In the genomic region with DNA sequence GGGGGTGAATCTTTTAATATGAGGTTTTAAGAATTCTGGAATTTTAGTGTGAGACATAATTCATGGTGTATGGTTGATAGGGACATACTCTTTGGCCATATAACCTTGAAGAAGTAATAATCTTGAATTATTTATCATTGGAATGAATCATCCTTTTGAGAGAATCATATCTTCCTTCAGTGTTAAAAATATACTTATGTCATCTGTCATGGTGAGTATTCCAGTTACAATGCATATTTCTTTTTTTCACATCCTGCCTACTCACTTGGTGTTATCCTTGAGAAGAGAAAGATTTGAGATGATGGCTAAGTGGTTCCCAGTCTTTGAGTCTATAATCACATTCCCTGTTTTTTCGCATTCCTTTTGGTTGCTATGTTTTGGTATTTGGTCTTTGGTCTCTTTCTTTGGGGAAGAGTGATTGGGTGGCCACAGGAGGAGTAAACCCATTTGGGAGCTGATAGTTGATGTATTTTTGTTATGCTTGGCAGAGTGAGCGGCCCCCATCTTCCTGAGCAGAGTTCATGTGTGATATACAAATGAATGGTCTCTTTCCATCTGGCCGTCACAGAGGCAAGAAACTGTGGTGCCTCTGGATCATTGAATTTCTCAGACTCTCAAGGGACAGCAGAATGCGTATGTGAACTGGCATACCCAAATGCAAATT, we compare ENCODE assay signal across 17 cellular contexts. TPM values are rescaled to one million over a fixed set of nuclear protein-coding genes. Genes with fewer than 3 reads are reported as not detected.
DNase-seq lines count a peak whose midpoint lies in the region; ATAC-seq, FAIRE-seq and TF ChIP-seq lines count a peak whose summit lies in the region.
"Had no signal": no experiment of that assay in that cellular context is flagged by ENCODE, and none has a peak within 500 bp of the region (broad histone marks: within the 10 kb centered on the region; RNA-seq: fewer than 3 reads in every experiment).

No MANE protein-coding gene starts in this region.

- POLR2A ChIA-PET in AG04450 (lab: Yijun Ruan, JAX) (no interaction called here), endothelial cell of umbilical vein (lab: Charles Lee) (no interaction called here)

- H3K9me3 ChIP-seq in AG04450 (ENCODE audit: control insufficient read depth, insufficient read depth, low read length) (no peaks in the 10 kb centered on the region), endothelial cell of umbilical vein (replicated peaks; ENCODE audit: control insufficient read depth, insufficient read depth, low read length) (no peaks in the 10 kb centered on the region), mesenchymal stem cell (ENCODE audit: control insufficient read depth, low read length) (no peaks in the 10 kb centered on the region), H9 (ENCODE audit: control insufficient read depth, low read depth, low read length) (no peaks in the 10 kb centered on the region)
- H3K9me3 ChIP-seq: ascending aorta had no signal

- H2BK12ac ChIP-seq in mesenchymal stem cell (ENCODE audit: low read length in 2 of 2) (no peak overlapping the region), H9 (ENCODE audit: insufficient read length, low read depth, low read length) (no peak overlapping the region)

- H3K79me1 ChIP-seq in mesenchymal stem cell (replicated peaks; ENCODE audit: low read length, poor library complexity, severe bottlenecking) = peaks cover 26% of the 10 kb centered on the region
- no peaks in the 10 kb centered on the region for H3K79me1 ChIP-seq in H9 (ENCODE audit: insufficient read depth, low read depth, low read length, poor library complexity, severe bottlenecking)

- H3K4me3 Mint-ChIP-seq in H9 = no peak overlapping the region
- H3K4me3 Mint-ChIP-seq: activated CD4-positive, alpha-beta T cell treated with anti-CD3 and anti-CD28 coated beads for 36 hours; B cell; stimulated activated effector memory CD8-positive, alpha-beta T cell treated with anti-CD3 and anti-CD28 coated beads, Interleukin-12 subunit alpha, Interleukin-12 subunit beta, amount 100 ng/mL, for 72 hours; T-cell had no signal

- peak overlapping the region; percentile 21 for H3K27ac ChIP-seq in AG04450 (ENCODE audit: low read depth, low read length)
- peak overlapping the region; percentile 75 for H3K27ac ChIP-seq in endothelial cell of umbilical vein (ENCODE audit: insufficient read depth, low read depth, low read length)
- H3K27ac ChIP-seq in mesenchymal stem cell (ENCODE audit: low read length, poor library complexity, severe bottlenecking) = no peak overlapping the region
- no peak overlapping the region for H3K27ac ChIP-seq in H9 (ENCODE audit: insufficient read length, low read depth, low read length)
- H3K27ac ChIP-seq: HL-60 had no signal

- no peak overlapping the region for H3K27ac Mint-ChIP-seq in H9
- H3K27ac Mint-ChIP-seq in activated naive CD4-positive, alpha-beta T cell treated with anti-CD3 and anti-CD28 coated beads, Interleukin-2, amount 50 U/mL, for 72 hours = no peak overlapping the region
- H3K27ac Mint-ChIP-seq: activated CD4-positive, alpha-beta T cell treated with anti-CD3 and anti-CD28 coated beads for 36 hours; B cell; stimulated activated effector memory CD8-positive, alpha-beta T cell treated with anti-CD3 and anti-CD28 coated beads, Interleukin-12 subunit alpha, Interleukin-12 subunit beta, amount 100 ng/mL, for 72 hours; T-cell had no signal

- ATAC-seq in HG03457 (IDR thresholded peaks at IDR 0.05; ENCODE audit: unreplicated experiment) = no peak
- ATAC-seq in activated naive CD4-positive, alpha-beta T cell treated with anti-CD3 and anti-CD28 coated beads, Interleukin-2, amount 50 U/mL, for 72 hours = no peak
- ATAC-seq: activated CD4-positive, alpha-beta T cell treated with anti-CD3 and anti-CD28 coated beads for 36 hours; stimulated activated effector memory CD8-positive, alpha-beta T cell treated with anti-CD3 and anti-CD28 coated beads, Interleukin-12 subunit alpha, Interleukin-12 subunit beta, amount 100 ng/mL, for 72 hours; T-cell had no signal

- no peak overlapping the region for H2BK20ac ChIP-seq in H9 (ENCODE audit: low read depth, low read length, poor library complexity, severe bottlenecking)

- H3K4me1 ChIP-seq in endothelial cell of umbilical vein (ENCODE audit: control insufficient read depth, extremely low read depth, insufficient read depth, low read length) (peaks cover 96% of the 10 kb centered on the region), mesenchymal stem cell (ENCODE audit: control insufficient read depth, insufficient read depth, low read depth, low read length) (peaks cover 29% of the 10 kb centered on the region), H9 (ENCODE audit: insufficient read depth, low read length) (no peaks in the 10 kb centered on the region; the same call in 1 of the 2 replicates)

- H3K9me1 ChIP-seq in endothelial cell of umbilical vein (replicated peaks; ENCODE audit: control insufficient read depth, extremely low read depth, insufficient read depth, low read length) = no peaks in the 10 kb centered on the region

- H3K23ac ChIP-seq in mesenchymal stem cell (ENCODE audit: low read length in 2 of 2) (peak overlapping the region in 1 of 2 experiments; percentile 28), H9 (ENCODE audit: insufficient read length, low read depth, low read length) (no peak overlapping the region)

- intact Hi-C loops in endothelial cell of umbilical vein (cut with micrococcal nuclease) = no loop called here

- H3K4me3 ChIP-seq in AG04450 (ENCODE audit: low read depth, low read length) (no peak overlapping the region), endothelial cell of umbilical vein (replicated peaks in 1 of 3; ENCODE audit: insufficient read depth in 1 of 3, low read depth in 1 of 3, low read length in 3 of 3) (no peak overlapping the region), mesenchymal stem cell (ENCODE audit: insufficient read depth in 1 of 2, low read depth in 1 of 2, low read length in 2 of 2) (no peak overlapping the region)
- H3K4me3 ChIP-seq: ascending aorta had no signal

- DNase-seq in AG04450 (ENCODE audit: low read depth, low spot score) (no peak), NCI-H526 treated with DMSO at 0.1 percent for 48 hours (lab: John Stamatoyannopoulos, UW) (peak; percentile 96), endothelial cell of umbilical vein (ENCODE audit: low read depth, low spot score) (peak; percentile 59), mesenchymal stem cell (peak; percentile 60), H9 (no peak), cerebellar cortex (ENCODE audit: low spot score) (no peak)
- no peak for DNase-seq in activated naive CD4-positive, alpha-beta T cell treated with anti-CD3 and anti-CD28 coated beads, Interleukin-2, amount 50 U/mL, for 72 hours (ENCODE audit: low spot score in 2 of 2)
- DNase-seq: activated CD4-positive, alpha-beta T cell treated with anti-CD3 and anti-CD28 coated beads for 36 hours; activated T-cell treated with anti-CD3 and anti-CD28 coated beads, Interleukin-2, amount 50 U/mL, for 48 hours; stimulated activated CD4-positive, alpha-beta T cell treated with anti-CD3 and anti-CD28 coated beads, Interleukin-4, amount 100 ng/mL, for 1 hour; T-cell had no signal

- H3K18ac ChIP-seq in mesenchymal stem cell (ENCODE audit: low read depth in 1 of 2, low read length in 2 of 2) (no peak overlapping the region), H9 (ENCODE audit: insufficient read length, low read depth, low read length) (no peak overlapping the region)

- no peaks in the 10 kb centered on the region for H3K27me3 Mint-ChIP-seq in H9 (ENCODE audit: low read depth)

- no peaks in the 10 kb centered on the region for H4K20me1 ChIP-seq in endothelial cell of umbilical vein (replicated peaks; ENCODE audit: control insufficient read depth, extremely low read depth, insufficient read depth, low read length)
- H4K20me1 ChIP-seq in H9 (ENCODE audit: control insufficient read depth, insufficient read depth, insufficient read length) = no peaks in the 10 kb centered on the region

- 92% methylated on average over 4 of the region's 4 CpGs for WGBS in mesenchymal stem cell
- WGBS in H9 (ENCODE audit: extremely low coverage, insufficient read length, low lambda C conversion rate) = no CpG with 5 or more reads among the region's 4 CpGs

- H3K4me2 ChIP-seq in endothelial cell of umbilical vein (ENCODE audit: insufficient read depth, low read length) (peak overlapping the region; percentile 68), mesenchymal stem cell (ENCODE audit: low read length, poor library complexity, severe bottlenecking) (no peak overlapping the region), H9 (ENCODE audit: insufficient read depth, insufficient read length, low read length) (no peak overlapping the region)

- H3K9ac ChIP-seq in endothelial cell of umbilical vein (replicated peaks; ENCODE audit: extremely low read depth, insufficient read depth, low read length) = no peak overlapping the region
- H3K9ac ChIP-seq in mesenchymal stem cell (ENCODE audit: low read length) = no peak overlapping the region
- H3K9ac ChIP-seq in H9 (ENCODE audit: extremely low read depth, insufficient read length, low read length) = no peak overlapping the region

- H3K14ac ChIP-seq in mesenchymal stem cell (ENCODE audit: low read length in 2 of 2) (no peak overlapping the region), H9 (ENCODE audit: insufficient read depth, low read length) (no peak overlapping the region)

- H2BK5ac ChIP-seq in mesenchymal stem cell (ENCODE audit: low read depth, low read length, poor library complexity, severe bottlenecking) = no peak overlapping the region
- no peak overlapping the region for H2BK5ac ChIP-seq in H9 (ENCODE audit: insufficient read length, low read length)

- no peak overlapping the region for H3T11ph ChIP-seq in H9 (ENCODE audit: low read length)

- TF ChIP-seq POLR2A in endothelial cell of umbilical vein (IDR thresholded peaks at IDR 0.05; ENCODE audit: low read depth, low read length) = no peak

- no peak overlapping the region for H4K5ac ChIP-seq in H9 (ENCODE audit: insufficient read length, low read depth, low read length)

- H2BK120ac ChIP-seq in mesenchymal stem cell (ENCODE audit: low read depth, low read length) (no peak overlapping the region), H9 (ENCODE audit: low read depth, low read length, poor library complexity, severe bottlenecking) (no peak overlapping the region)

- no TSS peak for BruUV-seq in endothelial cell of umbilical vein (replicated peaks; lab: Mats Ljungman, UMichigan)

- CTCF ChIA-PET in AG04450 (lab: Charles Lee) = no interaction called here
- CTCF ChIA-PET in endothelial cell of umbilical vein (lab: Charles Lee) = interaction anchor here (1.0 to 2.1 kb wide), 3 partner anchors 19 to 41 kb away, joined by 3 to 6 read pairs (median 5); no protein-coding TSS in a partner anchor

- no peaks in the 10 kb centered on the region for H3K9me3 Mint-ChIP-seq in H9
- H3K9me3 Mint-ChIP-seq in activated naive CD4-positive, alpha-beta T cell treated with anti-CD3 and anti-CD28 coated beads, Interleukin-2, amount 50 U/mL, for 72 hours = no peaks in the 10 kb centered on the region
- H3K9me3 Mint-ChIP-seq: stimulated activated effector memory CD8-positive, alpha-beta T cell treated with anti-CD3 and anti-CD28 coated beads, Interleukin-12 subunit alpha, Interleukin-12 subunit beta, amount 100 ng/mL, for 72 hours; T-cell had no signal

- H2AK5ac ChIP-seq in mesenchymal stem cell (ENCODE audit: low read length, severe bottlenecking) (no peak overlapping the region), H9 (ENCODE audit: insufficient read length, low read length) (no peak overlapping the region)

- no peaks in the 10 kb centered on the region for H3K36me3 Mint-ChIP-seq in H9 (ENCODE audit: insufficient read depth in 1 of 3, low read depth in 3 of 3)
- H3K36me3 Mint-ChIP-seq in activated naive CD4-positive, alpha-beta T cell treated with anti-CD3 and anti-CD28 coated beads, Interleukin-2, amount 50 U/mL, for 72 hours = no peaks in the 10 kb centered on the region
- H3K36me3 Mint-ChIP-seq: stimulated activated effector memory CD8-positive, alpha-beta T cell treated with anti-CD3 and anti-CD28 coated beads, Interleukin-12 subunit alpha, Interleukin-12 subunit beta, amount 100 ng/mL, for 72 hours; T-cell had no signal

- H4K8ac ChIP-seq in mesenchymal stem cell (ENCODE audit: low read length) (no peak overlapping the region), H9 (replicated peaks; ENCODE audit: insufficient read length, low read depth, low read length) (no peak overlapping the region)

- H3K23me2 ChIP-seq in H9 (ENCODE audit: insufficient read length, low read depth, low read length, poor library complexity, severe bottlenecking) = no peaks in the 10 kb centered on the region

- no peak overlapping the region for H2BK15ac ChIP-seq in mesenchymal stem cell (ENCODE audit: low read depth, poor library complexity, severe bottlenecking)
- H2BK15ac ChIP-seq in H9 (ENCODE audit: low read depth, low read length) = no peak overlapping the region

- no peak overlapping the region for H2AFZ ChIP-seq in endothelial cell of umbilical vein (ENCODE audit: low read depth, low read length)
- H2AFZ ChIP-seq in mesenchymal stem cell (ENCODE audit: low read depth, low read length) = no peak overlapping the region
- H2AFZ ChIP-seq in H9 (ENCODE audit: low read length) = no peak overlapping the region

- no peak for TF ChIP-seq CTCF in AG04450 (IDR thresholded peaks at IDR 0.05; ENCODE audit: low read depth, low read length)
- TF ChIP-seq CTCF in endothelial cell of umbilical vein (IDR thresholded peaks at IDR 0.05; ENCODE audit: extremely low read depth in 1 of 2, insufficient read depth in 1 of 2, low read depth in 1 of 2, low read length in 2 of 2) = no peak
- TF ChIP-seq CTCF in H9 (conservative IDR thresholded peaks at IDR 0.05) = no peak

- peaks cover 34 to 43% of the 10 kb centered on the region in 2 experiments for H3K4me1 Mint-ChIP-seq in H9
- H3K4me1 Mint-ChIP-seq: activated CD4-positive, alpha-beta T cell treated with anti-CD3 and anti-CD28 coated beads for 36 hours; B cell; stimulated activated effector memory CD8-positive, alpha-beta T cell treated with anti-CD3 and anti-CD28 coated beads, Interleukin-12 subunit alpha, Interleukin-12 subunit beta, amount 100 ng/mL, for 72 hours; T-cell had no signal

- H3K27me3 ChIP-seq in AG04450 (ENCODE audit: control insufficient read depth, insufficient read depth, low read length) (no peaks in the 10 kb centered on the region), endothelial cell of umbilical vein (ENCODE audit: control insufficient read depth in 2 of 2, insufficient read depth in 2 of 2, low read length in 2 of 2) (no peaks in the 10 kb centered on the region), mesenchymal stem cell (ENCODE audit: control insufficient read depth in 1 of 2, insufficient read depth in 1 of 2, low read length in 2 of 2) (no peaks in the 10 kb centered on the region), H9 (ENCODE audit: insufficient read depth, low read length) (no peaks in the 10 kb centered on the region)
- H3K27me3 ChIP-seq: ascending aorta had no signal

- H3K79me2 ChIP-seq in endothelial cell of umbilical vein (ENCODE audit: control insufficient read depth, insufficient read depth, low read length) (peaks cover 99% of the 10 kb centered on the region), H9 (ENCODE audit: insufficient read depth, low read length) (peaks cover 5% of the 10 kb centered on the region; the same call in 1 of the 2 replicates)

- FAIRE-seq in endothelial cell of umbilical vein (lab: Jason Lieb, UNC) = peak; percentile 62
- FAIRE-seq: GM12892 had no signal

- peak overlapping the region in 1 of 2 experiments; percentile 36 for H3K4ac ChIP-seq in mesenchymal stem cell (ENCODE audit: low read depth in 1 of 2, low read length in 2 of 2)
- no peak overlapping the region for H3K4ac ChIP-seq in H9 (ENCODE audit: low read depth, low read length)

- no peak overlapping the region for H3K56ac ChIP-seq in H9 (ENCODE audit: insufficient read length, low read depth, low read length)

- H4K91ac ChIP-seq in mesenchymal stem cell (ENCODE audit: low read length) (no peak overlapping the region), H9 (ENCODE audit: insufficient read length, low read depth, low read length) (no peak overlapping the region)

- dilution Hi-C loops in endothelial cell of umbilical vein (cut with MboI; ENCODE audit: extremely low pct_ligation_motif_present, low sequenced_read_pairs) = no loop called here

- no peaks in the 10 kb centered on the region for H3K36me3 ChIP-seq in endothelial cell of umbilical vein (ENCODE audit: control insufficient read depth in 2 of 2, extremely low read depth in 1 of 2, insufficient read depth in 2 of 2, low read length in 2 of 2)
- peaks cover 3% of the 10 kb centered on the region in 2 experiments for H3K36me3 ChIP-seq in mesenchymal stem cell (ENCODE audit: control insufficient read depth in 1 of 2, insufficient read depth in 2 of 2, low read depth in 1 of 2, low read length in 2 of 2)
- H3K36me3 ChIP-seq: ascending aorta had no signal

RNA-seq across cellular contexts. Expression of gene ASAP2, which starts 21.6 kb away (rescaled TPM):
- polyA plus RNA-seq in AG04450 (2011; rRNA removed) = 24.6 and 30.0 TPM in 2 replicates
- 25.1 and 29.1 TPM in 2 replicates for polyA minus RNA-seq in AG04450 (2011; rRNA and poly(A)+ RNA removed)
- 75.8 and 79.2 TPM in 2 replicates for total RNA-seq in endothelial cell of umbilical vein
- 26.4 and 31.1 TPM in 2 replicates for polyA plus RNA-seq in endothelial cell of umbilical vein
- polyA plus RNA-seq in endothelial cell of umbilical vein (2011; cell fraction: cytosol; rRNA removed) = 31.6 and 32.0 TPM in 2 replicates
- polyA plus RNA-seq in endothelial cell of umbilical vein (2011; cell fraction: nucleus; rRNA removed) = 85.8 and 94.0 TPM in 2 replicates
- polyA plus RNA-seq in endothelial cell of umbilical vein (2012) = 39.1 and 42.5 TPM in 2 replicates
- polyA minus RNA-seq in endothelial cell of umbilical vein = 66.1 and 67.7 TPM in 2 replicates
- polyA minus RNA-seq in endothelial cell of umbilical vein (2011; cell fraction: cytosol; rRNA and poly(A)+ RNA removed) = 7.3 TPM
- 92.1 and 117 TPM in 2 replicates for polyA minus RNA-seq in endothelial cell of umbilical vein (2011; cell fraction: nucleus; rRNA and poly(A)+ RNA removed)
- 27.5 TPM for polyA plus RNA-seq in mesenchymal stem cell (2013, experiment 1 of 2)
- 23.9 TPM for polyA plus RNA-seq in mesenchymal stem cell (2013, experiment 2 of 2)
- total RNA-seq in H9 (2021) = 11.0 and 12.6 TPM in 2 replicates
- total RNA-seq in activated naive CD4-positive, alpha-beta T cell treated with anti-CD3 and anti-CD28 coated beads, Interleukin-2, amount 50 U/mL, for 72 hours = 1 to 10 TPM in 1 of 2 donors, under 1 TPM in 1; 0.09 to 1.0 TPM
- total RNA-seq: B cell had no signal

Comparison
In these comparisons a context has a peak if more than half of its experiments do, and no peak if none do; other contexts are left out.
1. DNase-seq: peak in NCI-H526 treated with DMSO at 0.1 percent for 48 hours (single experiment), endothelial cell of umbilical vein (single experiment) and mesenchymal stem cell (single experiment); none in AG04450 (single experiment), H9 (single experiment), cerebellar cortex (single experiment) and activated naive CD4-positive, alpha-beta T cell treated with anti-CD3 and anti-CD28 coated beads, Interleukin-2, amount 50 U/mL, for 72 hours (0 of 2).
2. H3K27ac ChIP-seq: peak in AG04450 (single experiment) and endothelial cell of umbilical vein (single experiment); none in mesenchymal stem cell (single experiment) and H9 (single experiment).